14 cellular contexts compared by ENCODE assay signal in genomic region chr11:16843307-16843706, GRCh38.
DNase-seq lines count a peak whose midpoint lies in the region; ATAC-seq, FAIRE-seq and TF ChIP-seq lines count a peak whose summit lies in the region.
"Had no signal": no experiment of that assay in that cellular context is flagged by ENCODE, and none has a peak within 500 bp of the region (broad histone marks: within the 10 kb centered on the region; RNA-seq: fewer than 3 reads in every experiment).

No MANE protein-coding gene starts in this region.

- ATAC-seq in GM18867 (IDR thresholded peaks at IDR 0.05; ENCODE audit: unreplicated experiment), result no peak
- no peak for ATAC-seq in activated naive CD8-positive, alpha-beta T cell treated with anti-CD3 and anti-CD28 coated beads, Interleukin-2, amount 50 U/mL, for 24 hours

- FAIRE-seq in urothelium cell line (lab: Jason Lieb, UNC), result no peak
- FAIRE-seq: endothelial cell of umbilical vein had no signal

- no peak overlapping the region for H3K4me3 ChIP-seq in choroid plexus epithelial cell (ENCODE audit: low read depth, low read length)
- H3K4me3 ChIP-seq: vagina had no signal

- peaks cover 8% of the 10 kb centered on the region for H3K36me3 Mint-ChIP-seq in activated naive CD8-positive, alpha-beta T cell treated with anti-CD3 and anti-CD28 coated beads, Interleukin-2, amount 50 U/mL, for 24 hours (ENCODE audit: low read depth)
- H3K36me3 Mint-ChIP-seq: activated naive CD8-positive, alpha-beta T cell treated with anti-CD3 and anti-CD28 coated beads, Interleukin-2, amount 10 ng/mL, durations not matched to agents 7 days and 5 days had no signal

- H3K9me3 Mint-ChIP-seq in activated naive CD8-positive, alpha-beta T cell treated with anti-CD3 and anti-CD28 coated beads, Interleukin-2, amount 50 U/mL, for 24 hours, result no peaks in the 10 kb centered on the region
- H3K9me3 Mint-ChIP-seq: activated naive CD8-positive, alpha-beta T cell treated with anti-CD3 and anti-CD28 coated beads, Interleukin-2, amount 10 ng/mL, durations not matched to agents 7 days and 5 days had no signal

- DNase-seq in COR-L47 (lab: John Stamatoyannopoulos, UW) (peak; percentile 97), NCI-H1092 treated with DMSO at 0.1 percent for 48 hours (lab: John Stamatoyannopoulos, UW) (peak; percentile 91), NCI-H2196 treated with DMSO at 0.1 percent for 48 hours (lab: John Stamatoyannopoulos, UW; ENCODE audit: unreplicated experiment) (peak; percentile 58), choroid plexus epithelial cell (ENCODE audit: low read depth) (peak; percentile 12), NAMALWA (ENCODE audit: low spot score) (no peak), urothelium cell line (ENCODE audit: low spot score) (no peak)
- no peak for DNase-seq in activated naive CD8-positive, alpha-beta T cell treated with anti-CD3 and anti-CD28 coated beads, Interleukin-2, amount 50 U/mL, for 24 hours
- DNase-seq: activated naive CD8-positive, alpha-beta T cell treated with anti-CD3 and anti-CD28 coated beads, Interleukin-2, amount 10 ng/mL, durations not matched to agents 7 days and 5 days; cerebellar nuclear complex; head of caudate nucleus; KBM-7 had no signal

- H3K27me3 Mint-ChIP-seq in activated naive CD8-positive, alpha-beta T cell treated with anti-CD3 and anti-CD28 coated beads, Interleukin-2, amount 50 U/mL, for 24 hours, result no peaks in the 10 kb centered on the region
- H3K27me3 Mint-ChIP-seq: activated naive CD8-positive, alpha-beta T cell treated with anti-CD3 and anti-CD28 coated beads, Interleukin-2, amount 10 ng/mL, durations not matched to agents 7 days and 5 days had no signal

- H3K27ac Mint-ChIP-seq in activated naive CD8-positive, alpha-beta T cell treated with anti-CD3 and anti-CD28 coated beads, Interleukin-2, amount 50 U/mL, for 24 hours, result no peak overlapping the region
- H3K27ac Mint-ChIP-seq: activated naive CD8-positive, alpha-beta T cell treated with anti-CD3 and anti-CD28 coated beads, Interleukin-2, amount 10 ng/mL, durations not matched to agents 7 days and 5 days had no signal

- no peak overlapping the region for H3K4me3 Mint-ChIP-seq in activated naive CD8-positive, alpha-beta T cell treated with anti-CD3 and anti-CD28 coated beads, Interleukin-2, amount 50 U/mL, for 24 hours
- H3K4me3 Mint-ChIP-seq: activated naive CD8-positive, alpha-beta T cell treated with anti-CD3 and anti-CD28 coated beads, Interleukin-2, amount 10 ng/mL, durations not matched to agents 7 days and 5 days had no signal

- no peak for TF ChIP-seq CTCF in choroid plexus epithelial cell (conservative IDR thresholded peaks at IDR 0.05; ENCODE audit: low read depth, low read length)

- H3K4me1 Mint-ChIP-seq in activated naive CD8-positive, alpha-beta T cell treated with anti-CD3 and anti-CD28 coated beads, Interleukin-2, amount 50 U/mL, for 24 hours, result no peaks in the 10 kb centered on the region
- H3K4me1 Mint-ChIP-seq: activated naive CD8-positive, alpha-beta T cell treated with anti-CD3 and anti-CD28 coated beads, Interleukin-2, amount 10 ng/mL, durations not matched to agents 7 days and 5 days had no signal

Comparison
In these comparisons a context has a peak if more than half of its experiments do, and no peak if none do; other contexts are left out.
1. DNase-seq: peak in COR-L47 (single experiment), NCI-H1092 treated with DMSO at 0.1 percent for 48 hours (single experiment), NCI-H2196 treated with DMSO at 0.1 percent for 48 hours (single experiment) and choroid plexus epithelial cell (single experiment); none in NAMALWA (single experiment), activated naive CD8-positive, alpha-beta T cell treated with anti-CD3 and anti-CD28 coated beads, Interleukin-2, amount 50 U/mL, for 24 hours (single experiment) and urothelium cell line (single experiment).